In genomic region chr12:59636945-59637656, GRCh38 we compare ENCODE assay signal across 15 cellular contexts. TPM values are rescaled to one million over a fixed set of nuclear protein-coding genes. Genes with fewer than 3 reads are reported as not detected.
A peak's percentile ranks its signal among the peaks of the same experiment; 100 is the strongest.
DNase-seq lines count a peak whose midpoint lies in the region; ATAC-seq, FAIRE-seq and TF ChIP-seq lines count a peak whose summit lies in the region.
"Had no signal": no experiment of that assay in that cellular context is flagged by ENCODE, and none has a peak within 500 bp of the region (broad histone marks: within the 10 kb centered on the region; RNA-seq: fewer than 3 reads in every experiment).

No MANE protein-coding gene starts in this region.

- H3K27me3 ChIP-seq in GM12878 (replicated peaks in 1 of 2; ENCODE audit: control insufficient read depth in 2 of 2, insufficient read depth in 2 of 2, low read length in 1 of 2) = no peaks in the 10 kb centered on the region
- no peaks in the 10 kb centered on the region for H3K27me3 ChIP-seq in thyroid gland
- no peaks in the 10 kb centered on the region for H3K27me3 ChIP-seq in prostate gland (replicated peaks; ENCODE audit: insufficient read depth)
- H3K27me3 ChIP-seq: BLaER1 treated with 17β-estradiol and CSF1 and Interleukin-3, amounts not matched to agents 10 nM and 100 nM; SJSA1; tibial artery had no signal

- RAD21 ChIA-PET in GM12878 (lab: Charles Lee; ENCODE audit: unreplicated experiment) = interaction anchor here (0.9 kb wide), 1 partner anchor 41 kb away, joined by 3 read pairs; the partner anchor contains the start of gene SLC16A7

- no peak for TF ChIP-seq CTCF in GM12865 (IDR thresholded peaks at IDR 0.05; ENCODE audit: insufficient read depth, low read depth, low read length, missing control alignments)
- no peak for TF ChIP-seq CTCF in GM12878 (IDR thresholded peaks at IDR 0.05 in 2 of 3, conservative IDR thresholded peaks at IDR 0.05 in 1 of 3; ENCODE audit: control insufficient read depth in 2 of 3, extremely low read depth in 1 of 3, insufficient read depth in 1 of 3, low read depth in 3 of 3, low read length in 3 of 3)
- no peak for TF ChIP-seq CTCF in thyroid gland (IDR thresholded peaks at IDR 0.05)
- TF ChIP-seq CTCF in prostate gland (IDR thresholded peaks at IDR 0.05) = no peak

- intact Hi-C loops in GM12878 (cut with micrococcal nuclease; ENCODE audit: unreplicated experiment) (no loop called here), thyroid gland (cut with DNase I) (no loop called here), prostate gland (cut with DNase I) (no loop called here)

- in situ Hi-C loops in GM12878 (cut with MboI) = no loop called here

- peak overlapping the region; percentile 50 for H2AFZ ChIP-seq in GM12878 (ENCODE audit: control insufficient read depth, low read depth, low read length)

- H3K9me3 ChIP-seq in GM12878 (replicated peaks; ENCODE audit: control insufficient read depth, insufficient read depth, low read length) (peaks cover 2% of the 10 kb centered on the region; the same call in 2 of the 3 replicates), thyroid gland (no peaks in the 10 kb centered on the region), prostate gland (no peaks in the 10 kb centered on the region)
- H3K9me3 ChIP-seq: SJSA1, tibial artery had no signal

- H3K4me3 ChIP-seq in GM12865 (ENCODE audit: low read depth, low read length) = no peak overlapping the region
- no peak overlapping the region for H3K4me3 ChIP-seq in GM12878
- H3K4me3 ChIP-seq in thyroid gland (replicated peaks in 1 of 3) = no peak overlapping the region
- H3K4me3 ChIP-seq in prostate gland = no peak overlapping the region
- H3K4me3 ChIP-seq: BLaER1 treated with 17β-estradiol and CSF1 and Interleukin-3, amounts not matched to agents 10 nM and 100 nM; SJSA1; tibial artery had no signal

- FAIRE-seq in GM12878 (lab: Jason Lieb, UNC) = no peak

- WGBS in GM12878 (ENCODE audit: insufficient coverage, insufficient replicate concordance, low lambda C conversion rate, missing lambda C conversion rate) = 17% methylated on average over 3 of the region's 3 CpGs
- WGBS in thyroid gland, 2 donors = 89 to 90% methylated on average over 3 of the region's 3 CpGs
- 88% methylated on average over 3 of the region's 3 CpGs for WGBS in prostate gland

- DNase-seq in GM12865 (ENCODE audit: low read depth) (peak; percentile 38), GM12878 (ENCODE audit: low read depth, low spot score) (peak; percentile 11), H4 (ENCODE audit: low spot score) (no peak), thyroid gland (no peak), prostate gland (ENCODE audit: low spot score) (no peak), NCI-H1092 (lab: John Stamatoyannopoulos, UW) (no peak)
- DNase-seq: GF-D8, MV-4-11, NCI-H524 treated with DMSO at 0.1 percent for 48 hours, tibial artery had no signal

- BruUV-seq in GM12878 (replicated peaks; lab: Mats Ljungman, UMichigan) = no TSS peak

- TF ChIP-seq EP300 in GM12878 (IDR thresholded peaks at IDR 0.05; ENCODE audit: borderline replicate concordance in 1 of 2, control insufficient read depth in 1 of 2, low read depth in 2 of 2, low read length in 2 of 2) = no peak

- SMC1A ChIA-PET in GM12878 (lab: Charles Lee; ENCODE audit: uncharacterized antibody, unreplicated experiment) = interaction anchor here (0.7 to 1.8 kb wide), 3 partner anchors 9 to 171 kb away, joined by 4 to 5 read pairs (median 5); no protein-coding TSS in a partner anchor

- no peak for TF ChIP-seq RAD21 in GM12878 (IDR thresholded peaks at IDR 0.05; ENCODE audit: insufficient read depth, low read depth, low read length)

- no peaks in the 10 kb centered on the region for H4K20me1 ChIP-seq in GM12878 (ENCODE audit: control insufficient read depth, insufficient read depth)

- CTCF ChIA-PET in GM12878 (lab: Yijun Ruan, JAX) = interaction anchor here (0.7 to 1.3 kb wide), 3 partner anchors 10 to 49 kb away, joined by 3 read pairs; no protein-coding TSS in a partner anchor

- TF ChIP-seq POLR2A in GM12878 (IDR thresholded peaks at IDR 0.05; ENCODE audit: low read depth, low read length) (no peak), thyroid gland (IDR thresholded peaks at IDR 0.05) (no peak), prostate gland (IDR thresholded peaks at IDR 0.05) (no peak)

- H3K36me3 ChIP-seq in GM12878 (ENCODE audit: control insufficient read depth in 2 of 2, insufficient read depth in 2 of 2, low read length in 1 of 2) (no peaks in the 10 kb centered on the region), thyroid gland (no peaks in the 10 kb centered on the region), prostate gland (no peaks in the 10 kb centered on the region)
- H3K36me3 ChIP-seq: SJSA1, tibial artery had no signal

- no peaks in the 10 kb centered on the region; the same call in 1 of the 2 replicates for H3K79me2 ChIP-seq in GM12878 (ENCODE audit: control insufficient read depth, insufficient read depth, low read length)

- POLR2A ChIA-PET in GM12878 (lab: Charles Lee) = no interaction called here

- H3K9ac ChIP-seq in GM12878 (ENCODE audit: control insufficient read depth, insufficient read depth, low read length) = no peak overlapping the region
- H3K9ac ChIP-seq: BLaER1 treated with 17β-estradiol and CSF1 and Interleukin-3, amounts not matched to agents 10 nM and 100 nM had no signal

- H3K4me1 ChIP-seq in GM12878 (ENCODE audit: control insufficient read depth, insufficient read depth, low read length) = peaks cover 5% of the 10 kb centered on the region; the same call in 1 of the 2 replicates
- H3K4me1 ChIP-seq in thyroid gland = no peaks in the 10 kb centered on the region
- no peaks in the 10 kb centered on the region for H3K4me1 ChIP-seq in prostate gland (replicated peaks)
- H3K4me1 ChIP-seq: SJSA1 had no signal

- 0 out of 2 replicates have a peak overlapping the region, but pooled peaks have one; percentile 15 for H3K4me2 ChIP-seq in GM12878 (ENCODE audit: control insufficient read depth, insufficient read depth)

- H3K27ac ChIP-seq in GM12878 (ENCODE audit: control insufficient read depth, insufficient read depth) = no peak overlapping the region; the same call in 1 of the 2 replicates
- H3K27ac ChIP-seq in thyroid gland = no peak overlapping the region
- H3K27ac ChIP-seq in prostate gland = no peak overlapping the region
- H3K27ac ChIP-seq: BLaER1 treated with 17β-estradiol and CSF1 and Interleukin-3, amounts not matched to agents 10 nM and 100 nM; SJSA1; tibial artery had no signal

- peak; percentile 63 for ATAC-seq in GM19324 (IDR thresholded peaks at IDR 0.05; ENCODE audit: low FRiP score, unreplicated experiment)
- ATAC-seq in HG02763 (IDR thresholded peaks at IDR 0.05; ENCODE audit: unreplicated experiment) = peak; percentile 52
- peak; percentile 86 for ATAC-seq in GM12878
- ATAC-seq: right cardiac atrium had no signal

TF ChIP-seq in GM12878, 131 proteins besides CTCF, POLR2A, EP300 and RAD21:
- TF ChIP-seq HDAC2 (IDR thresholded peaks at IDR 0.05) = no peak
- peak; percentile 42 for TF ChIP-seq RUNX3 (IDR thresholded peaks at IDR 0.05; ENCODE audit: low read length)
- 0 out of 2 replicates have a peak, but pooled peaks have one; percentile 32 for TF ChIP-seq NFIC (IDR thresholded peaks at IDR 0.05; ENCODE audit: low read depth, low read length)
- 0 out of 2 replicates have a peak, but pooled peaks have one; percentile 7 for TF ChIP-seq CBFB (IDR thresholded peaks at IDR 0.05; ENCODE audit: low read depth)
- TF ChIP-seq MEF2A (IDR thresholded peaks at IDR 0.05; ENCODE audit: insufficient read depth, low read depth, low read length) = 0 out of 2 replicates have a peak, but pooled peaks have one; percentile 9
- TF ChIP-seq JUNB (IDR thresholded peaks at IDR 0.05) = 0 out of 2 replicates have a peak, but pooled peaks have one; percentile 5
- TF ChIP-seq NR2F1 (conservative IDR thresholded peaks at IDR 0.05) = peak; percentile 32; the same call in 1 of the 2 replicates
- TF ChIP-seq SUZ12 (IDR thresholded peaks at IDR 0.05; ENCODE audit: unreplicated experiment) = no peak
- no peak for TF ChIP-seq ATF3 (IDR thresholded peaks at IDR 0.05; ENCODE audit: borderline replicate concordance, extremely low read depth, low read depth, low read length)
- peak; percentile 62 for TF ChIP-seq RAD51 (IDR thresholded peaks at IDR 0.05)
- peak in 1 of 2 experiments; percentile 12; a peak in 1 of 4 replicates for TF ChIP-seq BHLHE40 (IDR thresholded peaks at IDR 0.05; ENCODE audit: borderline replicate concordance in 1 of 2, low read depth in 2 of 2, low read length in 1 of 2)
- no peak for TF ChIP-seq TAF1 (IDR thresholded peaks at IDR 0.05; ENCODE audit: borderline replicate concordance, low read depth, low read length)
- no peak for TF ChIP-seq TCF3 (IDR thresholded peaks at IDR 0.05; ENCODE audit: borderline replicate concordance, insufficient read depth, low read depth, low read length)
- TF ChIP-seq CBX5 (IDR thresholded peaks at IDR 0.05; ENCODE audit: low read depth) = peak; percentile 89; the same call in 1 of the 2 replicates
- TF ChIP-seq ZNF274 (IDR thresholded peaks at IDR 0.05; ENCODE audit: insufficient read depth, insufficient read length) = no peak
- TF ChIP-seq STAT1 (conservative IDR thresholded peaks at IDR 0.05) = no peak
TF ChIP-seq in GM12878: peak in this region for 9.

RNA-seq across cellular contexts. Expression of gene SLC16A7, which starts 41.3 kb away (rescaled TPM):
- total RNA-seq in GM12878 (2013; cell fraction: nucleolus; rRNA removed) = 27.9 and 41.1 TPM in 2 replicates
- total RNA-seq in GM12878 (2014; rRNA removed) (11.0 and 11.1 TPM in 2 replicates), GM12878 (2014; rRNA removed; fragmentation: Illumina TruSeq; extraction: Trizol) (11.9 and 12.9 TPM in 2 replicates), GM12878 (2021) (10.6 and 12.5 TPM in 2 replicates), thyroid gland (10 to 100 TPM; 14.9 to 22.2 (median 15.7) TPM), prostate gland (10 to 100 TPM in 1 of 2 donors, 1 to 10 TPM in 1; 4.3 to 10.6 TPM)
- polyA plus RNA-seq in GM12878 (2011; ENCODE audit: low read depth) = 1.4 TPM
- polyA plus RNA-seq in GM12878 (2011; rRNA removed) (10.7 and 15.6 TPM in 2 replicates), GM12878 (2014; fragmentation: Illumina TruSeq; extraction: Trizol) (5.1 and 6.5 TPM in 2 replicates), GM12878 (2014; fragmentation: Nextera tagmentation; extraction: Ambion mirVana) (1 to 10 TPM; 1.5 to 4.2 TPM), GM12878 (2014; rRNA removed) (4.7 and 5.3 TPM in 2 replicates), GM12878 (2016; fragmentation: Nextera tagmentation; extraction: Ambion mirVana) (1 to 10 TPM; 5.2 to 6.8 TPM)
- polyA plus RNA-seq in GM12878 (2011; cell fraction: cytosol; rRNA removed) = 4.0 and 6.3 TPM in 2 replicates
- polyA plus RNA-seq in GM12878 (2011; cell fraction: nucleus; rRNA removed) = 8.6 TPM in 2 replicates
- polyA plus RNA-seq in GM12878 (2012) = 2.8 and 2.9 TPM in 2 replicates
- polyA minus RNA-seq in GM12878 (2011; rRNA and poly(A)+ RNA removed) = 27.7 and 35.1 TPM in 2 replicates
- polyA minus RNA-seq in GM12878 (2011; cell fraction: cytosol; rRNA and poly(A)+ RNA removed) = 9.2 and 12.3 TPM in 2 replicates
- 36.3 and 47.2 TPM in 2 replicates for polyA minus RNA-seq in GM12878 (2011; cell fraction: nucleus; rRNA and poly(A)+ RNA removed)
- 10.8 and 21.9 TPM in 2 replicates for total RNA-seq in H4 (2014; rRNA removed; shearing (Covaris generic))

Comparison
In these comparisons a context has a peak if more than half of its experiments do, and no peak if none do; other contexts are left out.
1. DNase-seq: peak in GM12865 (single experiment) and GM12878 (single experiment); none in H4 (single experiment), thyroid gland (0 of 2), prostate gland (single experiment) and NCI-H1092 (single experiment).
2. Peak in every context shown above with its lines, with median percentiles within 50 percentile points of each other: ATAC-seq.